ENCODE assay signal across 14 cellular contexts in genomic region chr20:47492284-47492683, GRCh38. TPM values are rescaled to one million over a fixed set of nuclear protein-coding genes. Genes with fewer than 3 reads are reported as not detected.
DNase-seq lines count a peak whose midpoint lies in the region; ATAC-seq and TF ChIP-seq lines count a peak whose summit lies in the region.
"Had no signal": no experiment of that assay in that cellular context is flagged by ENCODE, and none has a peak within 500 bp of the region (broad histone marks: within the 10 kb centered on the region; RNA-seq: fewer than 3 reads in every experiment).

No MANE protein-coding gene starts in this region.

- H3K4me1 ChIP-seq in right cardiac atrium (ENCODE audit: control insufficient read depth, insufficient read depth, low read length), result peaks cover 6% of the 10 kb centered on the region
- H3K4me1 ChIP-seq in vagina, result peaks cover 23% of the 10 kb centered on the region
- peaks cover 18% of the 10 kb centered on the region for H3K4me1 ChIP-seq in mucosa of descending colon (ENCODE audit: low read depth)

- ATAC-seq in right cardiac atrium (no peak), left ventricle myocardium superior (no peak), memory B cell (ENCODE audit: low read depth) (no peak), mucosa of descending colon (no peak)
- no peak for ATAC-seq in stimulated activated naive B cell treated with anti-CD40 and anti-IgM and Interleukin-4, amounts not matched to agents 10 μg/mL and 1 μg/mL and 100 μg/mL, for 72 hours (replicated peaks)

- no peak overlapping the region for H2AFZ ChIP-seq in SU-DHL-6 (ENCODE audit: low read depth, low read length, severe bottlenecking)

- H3K9me3 ChIP-seq in right cardiac atrium (ENCODE audit: control insufficient read depth, low read length) (no peaks in the 10 kb centered on the region), SU-DHL-6 (ENCODE audit: insufficient read depth, low read length) (no peaks in the 10 kb centered on the region), vagina (no peaks in the 10 kb centered on the region), mucosa of descending colon (no peaks in the 10 kb centered on the region)
- H3K9me3 ChIP-seq: BLaER1 had no signal

- no peak for TF ChIP-seq POLR2A in vagina (IDR thresholded peaks at IDR 0.05)

- H3K36me3 Mint-ChIP-seq in memory B cell, result peaks cover 2% of the 10 kb centered on the region
- peaks cover 7 to 8% of the 10 kb centered on the region in 2 donors for H3K36me3 Mint-ChIP-seq in stimulated activated naive B cell treated with anti-CD40 and anti-IgM and Interleukin-4, amounts not matched to agents 10 μg/mL and 1 μg/mL and 100 μg/mL, for 72 hours

- DNase-seq in right cardiac atrium, result no peak
- DNase-seq in left ventricle myocardium superior, result no peak
- no peak for DNase-seq in memory B cell (ENCODE audit: low spot score in 2 of 2)
- no peak for DNase-seq in vagina (ENCODE audit: extremely low spot score in 2 of 2)
- DNase-seq in stimulated activated naive B cell treated with anti-CD40 and anti-IgM and Interleukin-4, amounts not matched to agents 10 μg/mL and 1 μg/mL and 100 μg/mL, for 72 hours, result no peak
- DNase-seq in mucosa of descending colon, result no peak
- DNase-seq: activated gamma-delta T cell, DMS79, kidney glomerular epithelial cell, NCI-H146 had no signal

- H3K27ac ChIP-seq in right cardiac atrium (ENCODE audit: low read length) (peak overlapping the region; percentile 30), SU-DHL-6 (ENCODE audit: low read depth, low read length) (peak overlapping the region; percentile 98), vagina (peak overlapping the region; percentile 64)
- H3K27ac ChIP-seq: BLaER1 had no signal

- peak overlapping the region; percentile 72 for H3K27ac Mint-ChIP-seq in memory B cell
- no peak overlapping the region for H3K27ac Mint-ChIP-seq in stimulated activated naive B cell treated with anti-CD40 and anti-IgM and Interleukin-4, amounts not matched to agents 10 μg/mL and 1 μg/mL and 100 μg/mL, for 72 hours
- H3K27ac Mint-ChIP-seq: progenitor cell of endocrine pancreas had no signal

- peaks cover 27% of the 10 kb centered on the region for H3K4me1 Mint-ChIP-seq in memory B cell
- H3K4me1 Mint-ChIP-seq in stimulated activated naive B cell treated with anti-CD40 and anti-IgM and Interleukin-4, amounts not matched to agents 10 μg/mL and 1 μg/mL and 100 μg/mL, for 72 hours, result peaks cover 29 to 73% of the 10 kb centered on the region in 2 donors

- 94% methylated on average over 3 of the region's 3 CpGs for WGBS in right cardiac atrium

- no peaks in the 10 kb centered on the region for H3K27me3 ChIP-seq in right cardiac atrium (ENCODE audit: control insufficient read depth, insufficient read depth)
- no peaks in the 10 kb centered on the region for H3K27me3 ChIP-seq in SU-DHL-6 (ENCODE audit: low read length)
- no peaks in the 10 kb centered on the region for H3K27me3 ChIP-seq in vagina
- H3K27me3 ChIP-seq: BLaER1, hepatocyte had no signal

- no peaks in the 10 kb centered on the region; the same call in 1 of the 2 replicates for H3K79me2 ChIP-seq in SU-DHL-6 (ENCODE audit: insufficient read depth, low read length)
- H3K79me2 ChIP-seq: hepatocyte had no signal

- peak overlapping the region; percentile 35 for H3K9ac ChIP-seq in SU-DHL-6 (ENCODE audit: low read length)

- no peaks in the 10 kb centered on the region for H4K20me1 ChIP-seq in SU-DHL-6 (ENCODE audit: low read depth, low read length)
- H4K20me1 ChIP-seq: BLaER1 had no signal

- peaks cover 2% of the 10 kb centered on the region for H3K9me3 Mint-ChIP-seq in memory B cell
- peaks cover 0 to 4% of the 10 kb centered on the region in 2 donors for H3K9me3 Mint-ChIP-seq in stimulated activated naive B cell treated with anti-CD40 and anti-IgM and Interleukin-4, amounts not matched to agents 10 μg/mL and 1 μg/mL and 100 μg/mL, for 72 hours

- no peak overlapping the region for H3K4me3 Mint-ChIP-seq in memory B cell
- H3K4me3 Mint-ChIP-seq in stimulated activated naive B cell treated with anti-CD40 and anti-IgM and Interleukin-4, amounts not matched to agents 10 μg/mL and 1 μg/mL and 100 μg/mL, for 72 hours, result no peak overlapping the region

- no peak for TF ChIP-seq CTCF in SU-DHL-6 (IDR thresholded peaks at IDR 0.05; ENCODE audit: insufficient read depth, low read length, poor library complexity, severe bottlenecking)
- TF ChIP-seq CTCF in vagina (IDR thresholded peaks at IDR 0.05), result no peak
- TF ChIP-seq CTCF in mucosa of descending colon (IDR thresholded peaks at IDR 0.05), result no peak

- peak overlapping the region; percentile 65 for H3K4me2 ChIP-seq in SU-DHL-6 (ENCODE audit: low read depth, low read length, poor library complexity, severe bottlenecking)

- no peaks in the 10 kb centered on the region for H3K9me2 ChIP-seq in SU-DHL-6 (replicated peaks; ENCODE audit: insufficient read depth, low read length)

- H3F3A ChIP-seq in SU-DHL-6 (ENCODE audit: insufficient read depth), result peaks cover 81% of the 10 kb centered on the region

- H3K27me3 Mint-ChIP-seq in memory B cell, result no peaks in the 10 kb centered on the region
- H3K27me3 Mint-ChIP-seq in stimulated activated naive B cell treated with anti-CD40 and anti-IgM and Interleukin-4, amounts not matched to agents 10 μg/mL and 1 μg/mL and 100 μg/mL, for 72 hours, result no peaks in the 10 kb centered on the region
- H3K27me3 Mint-ChIP-seq: progenitor cell of endocrine pancreas had no signal

- H3K4me3 ChIP-seq in right cardiac atrium (ENCODE audit: low read length) (no peak overlapping the region), SU-DHL-6 (ENCODE audit: insufficient read depth, low read length, poor library complexity, severe bottlenecking) (no peak overlapping the region), vagina (no peak overlapping the region), mucosa of descending colon (no peak overlapping the region)
- H3K4me3 ChIP-seq: BLaER1, hepatocyte had no signal

- intact Hi-C loops in right cardiac atrium (cut with DNase I) (loop anchor here in 1 of 4 donors (10.0 kb wide), 1 partner anchor 107 kb away; no protein-coding TSS in a partner anchor), left ventricle myocardium superior (cut with micrococcal nuclease) (no loop called here), vagina (cut with DNase I) (no loop called here), mucosa of descending colon (cut with DNase I, micrococcal nuclease) (no loop called here)

- H3K36me3 ChIP-seq in SU-DHL-6 (ENCODE audit: low read length), result no peaks in the 10 kb centered on the region
- no peaks in the 10 kb centered on the region for H3K36me3 ChIP-seq in vagina
- H3K36me3 ChIP-seq in mucosa of descending colon (ENCODE audit: low read depth), result no peaks in the 10 kb centered on the region
- H3K36me3 ChIP-seq: BLaER1 had no signal

RNA-seq across cellular contexts. Expression of gene NCOA3, which starts 9.4 kb away (rescaled TPM):
- total RNA-seq in right cardiac atrium (10 to 100 TPM; 21.0 to 27.2 (median 22.6) TPM), left ventricle myocardium superior (23.3 TPM), vagina (47.1 TPM), mucosa of descending colon (10 to 100 TPM; 22.8 to 28.8 (median 24.7) TPM)
- 6.7 TPM for polyA plus RNA-seq in right cardiac atrium

Comparison
In these comparisons a context has a peak if more than half of its experiments do, and no peak if none do; other contexts are left out.
1. H3K27ac ChIP-seq: peak in every context shown above with its lines; median percentile 98 in SU-DHL-6; 64 in vagina; 30 in right cardiac atrium.